In genomic region chr15:66960519-66960918, GRCh38 we compare ENCODE assay signal across 24 cellular contexts.
"Had no signal": no experiment of that assay in that cellular context is flagged by ENCODE, and none has a peak within 500 bp of the region (broad histone marks: within the 10 kb centered on the region; RNA-seq: fewer than 3 reads in every experiment).

No MANE protein-coding gene starts in this region.

- H3K36me3 ChIP-seq: left ventricle myocardium inferior, ovary, right atrium auricular region, tibial nerve, uterus had no signal

- H3K9me3 ChIP-seq: left ventricle myocardium inferior, mucosa of descending colon, ovary, right atrium auricular region, tibial nerve, uterus had no signal

- H3K4me3 ChIP-seq: left ventricle myocardium inferior, lung, mucosa of descending colon, ovary, right atrium auricular region, skin epidermis, tibial nerve, uterus had no signal

- H3K4me1 ChIP-seq: left ventricle myocardium inferior, right atrium auricular region, tibial nerve, uterus had no signal

- ATAC-seq: mucosa of descending colon; naive thymus-derived CD4-positive, alpha-beta T cell; natural killer cell treated with Interleukin-12 subunit alpha and Interleukin-12 subunit beta and Interleukin-15 and Interleukin-18, amount 100 ng/mL, for 72 hours; sciatic nerve; stimulated activated memory B cell treated with anti-CD40 and anti-IgM and Interleukin-4, amounts not matched to agents 10 μg/mL and 1 μg/mL and 100 μg/mL, for 72 hours; stimulated activated naive CD8-positive, alpha-beta T cell treated with anti-CD3 and anti-CD28 coated beads, Interleukin-15, amount 100 ng/mL, for 72 hours had no signal

- DNase-seq: hypothalamus; islet precursor cell; left ventricle myocardium inferior; midbrain; mucosa of descending colon; naive thymus-derived CD4-positive, alpha-beta T cell; ovary; stimulated activated CD4-positive, alpha-beta T cell treated with anti-CD3 and anti-CD28 coated beads, Interleukin-12 subunit alpha, Interleukin-12 subunit beta, amount 100 ng/mL, for 4 hours; stimulated activated CD4-positive, alpha-beta T cell treated with anti-CD3 and anti-CD28 coated beads, Interleukin-15, amount 100 ng/mL, for 24 hours; stimulated activated CD4-positive, alpha-beta T cell treated with anti-CD3 and anti-CD28 coated beads, Interleukin-2, amount 100 ng/mL, for 24 hours; stimulated activated CD4-positive, alpha-beta T cell treated with anti-CD3 and anti-CD28 coated beads, Interleukin-4, amount 100 ng/mL, for 1 hour; stimulated activated naive CD4-positive, alpha-beta T cell treated with Interleukin-2 at 50 U/mL for 16 hours; stimulated activated naive CD8-positive, alpha-beta T cell treated with anti-CD3 and anti-CD28 coated beads, Interleukin-15, amount 100 ng/mL, for 72 hours; substantia nigra; uterus had no signal

- H3K27ac Mint-ChIP-seq: naive thymus-derived CD4-positive, alpha-beta T cell; natural killer cell treated with Interleukin-12 subunit alpha and Interleukin-12 subunit beta and Interleukin-15 and Interleukin-18, amount 100 ng/mL, for 72 hours; progenitor cell of endocrine pancreas; stimulated activated memory B cell treated with anti-CD40 and anti-IgM and Interleukin-4, amounts not matched to agents 10 μg/mL and 1 μg/mL and 100 μg/mL, for 72 hours; stimulated activated naive CD8-positive, alpha-beta T cell treated with anti-CD3 and anti-CD28 coated beads, Interleukin-15, amount 100 ng/mL, for 72 hours; type B pancreatic cell had no signal

- H3K27me3 ChIP-seq: ovary, right atrium auricular region, tibial nerve, uterus had no signal

- H3K9me3 Mint-ChIP-seq: naive thymus-derived CD4-positive, alpha-beta T cell; natural killer cell treated with Interleukin-12 subunit alpha and Interleukin-12 subunit beta and Interleukin-15 and Interleukin-18, amount 100 ng/mL, for 72 hours; stimulated activated memory B cell treated with anti-CD40 and anti-IgM and Interleukin-4, amounts not matched to agents 10 μg/mL and 1 μg/mL and 100 μg/mL, for 72 hours; stimulated activated naive CD8-positive, alpha-beta T cell treated with anti-CD3 and anti-CD28 coated beads, Interleukin-15, amount 100 ng/mL, for 72 hours had no signal

- H3K27ac ChIP-seq: left ventricle myocardium inferior, ovary, right atrium auricular region, skin epidermis, tibial nerve, uterus had no signal

- H3K4me3 Mint-ChIP-seq: naive thymus-derived CD4-positive, alpha-beta T cell; natural killer cell treated with Interleukin-12 subunit alpha and Interleukin-12 subunit beta and Interleukin-15 and Interleukin-18, amount 100 ng/mL, for 72 hours; stimulated activated memory B cell treated with anti-CD40 and anti-IgM and Interleukin-4, amounts not matched to agents 10 μg/mL and 1 μg/mL and 100 μg/mL, for 72 hours; stimulated activated naive CD8-positive, alpha-beta T cell treated with anti-CD3 and anti-CD28 coated beads, Interleukin-15, amount 100 ng/mL, for 72 hours; type B pancreatic cell had no signal

- H3K36me3 Mint-ChIP-seq: naive thymus-derived CD4-positive, alpha-beta T cell; natural killer cell treated with Interleukin-12 subunit alpha and Interleukin-12 subunit beta and Interleukin-15 and Interleukin-18, amount 100 ng/mL, for 72 hours; stimulated activated memory B cell treated with anti-CD40 and anti-IgM and Interleukin-4, amounts not matched to agents 10 μg/mL and 1 μg/mL and 100 μg/mL, for 72 hours; type B pancreatic cell had no signal
